In the genomic region with DNA sequence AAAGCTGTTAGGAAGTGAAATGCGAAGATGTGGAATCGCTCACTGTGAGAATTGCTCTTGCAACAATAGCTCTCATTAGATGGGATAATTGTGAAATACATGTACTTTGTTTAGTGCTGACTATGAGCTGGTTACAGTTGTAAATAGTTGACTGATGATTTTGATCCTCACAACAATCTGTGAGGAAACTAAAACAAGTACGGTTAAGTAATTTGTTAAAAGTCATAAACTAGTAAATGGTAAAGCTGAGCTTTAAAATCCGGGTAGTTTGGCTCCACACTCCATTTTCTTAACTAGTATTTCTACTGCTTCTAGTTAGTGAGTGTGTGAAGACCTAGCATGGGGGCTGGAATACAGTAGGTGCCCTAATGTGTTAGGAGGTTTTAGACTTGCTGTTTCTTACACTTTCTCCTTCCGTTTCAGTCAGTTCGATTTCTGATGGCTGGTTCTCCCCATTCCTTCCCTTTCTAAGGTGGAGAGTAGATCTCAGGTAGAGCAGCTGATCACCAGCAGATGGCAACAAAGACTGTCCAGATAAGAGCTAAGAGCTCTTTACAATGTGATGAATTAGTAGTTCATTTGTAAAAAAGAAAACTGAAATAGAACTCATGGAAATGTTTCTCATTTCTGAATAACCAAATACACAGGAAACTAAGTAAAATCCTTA, we compare ENCODE assay signal across 2 cellular contexts.
A peak's percentile ranks its signal among the peaks of the same experiment; 100 is the strongest.
TF ChIP-seq lines count a peak whose summit lies in the region.

No MANE protein-coding gene starts in this region.

TF ChIP-seq in SK-N-SH, 30 proteins besides CTCF, POLR2A, EP300 and RAD21:
- no peak for TF ChIP-seq YY1 (IDR thresholded peaks at IDR 0.05; ENCODE audit: low read depth)
- peak; percentile 58 for TF ChIP-seq SMC3 (IDR thresholded peaks at IDR 0.05; ENCODE audit: low read depth, low read length)
- TF ChIP-seq TCF12 (IDR thresholded peaks at IDR 0.05) = no peak
- TF ChIP-seq POLR2AphosphoS5 (IDR thresholded peaks at IDR 0.05; ENCODE audit: low read depth, low read length) = no peak
- TF ChIP-seq MXI1 (IDR thresholded peaks at IDR 0.05; ENCODE audit: low read depth, low read length) = no peak

TF ChIP-seq in H1, 55 proteins besides CTCF, POLR2A, EP300 and RAD21:
- no peak for TF ChIP-seq TBP (IDR thresholded peaks at IDR 0.05; ENCODE audit: low read depth, low read length)
- TF ChIP-seq KDM4A (IDR thresholded peaks at IDR 0.05; ENCODE audit: low read depth, low read length, severe bottlenecking) = no peak
- TF ChIP-seq SP2 (IDR thresholded peaks at IDR 0.05; ENCODE audit: low read length) = no peak
- no peak for TF ChIP-seq SUZ12 (IDR thresholded peaks at IDR 0.05; ENCODE audit: low read length)
- no peak for TF ChIP-seq EGR1 (IDR thresholded peaks at IDR 0.05; ENCODE audit: borderline replicate concordance, low read depth, low read length)
- TF ChIP-seq BACH1 (IDR thresholded peaks at IDR 0.05; ENCODE audit: low read length) = no peak
- no peak for TF ChIP-seq SIN3A (conservative IDR thresholded peaks at IDR 0.05 in 1 of 2, IDR thresholded peaks at IDR 0.05 in 1 of 2; ENCODE audit: low read depth in 1 of 2, low read length in 2 of 2)
- no peak for TF ChIP-seq BCL11A (IDR thresholded peaks at IDR 0.05; ENCODE audit: low read depth in 2 of 2, low read length in 2 of 2)
- TF ChIP-seq BRCA1 (IDR thresholded peaks at IDR 0.05; ENCODE audit: low read depth, low read length) = no peak
- TF ChIP-seq, protein P1, sequence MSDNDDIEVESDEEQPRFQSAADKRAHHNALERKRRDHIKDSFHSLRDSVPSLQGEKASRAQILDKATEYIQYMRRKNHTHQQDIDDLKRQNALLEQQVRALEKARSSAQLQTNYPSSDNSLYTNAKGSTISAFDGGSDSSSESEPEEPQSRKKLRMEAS (IDR thresholded peaks at IDR 0.05) = no peak
- TF ChIP-seq ZNF274 (IDR thresholded peaks at IDR 0.05; ENCODE audit: borderline replicate concordance, extremely low read depth, low read length) = no peak
- no peak for TF ChIP-seq CBX5 (IDR thresholded peaks at IDR 0.05; ENCODE audit: low read depth, low read length)
- TF ChIP-seq RXRA (IDR thresholded peaks at IDR 0.05; ENCODE audit: insufficient read depth, low read depth, low read length) = no peak
